In genomic region chr22:26643368-26644100, GRCh38 we compare ENCODE assay signal across 1 cellular context.
TF ChIP-seq lines count a peak whose summit lies in the region.

No MANE protein-coding gene starts in this region.

TF ChIP-seq in H1, 55 proteins besides CTCF, POLR2A, EP300 and RAD21:
- TF ChIP-seq POLR2AphosphoS5 (IDR thresholded peaks at IDR 0.05; ENCODE audit: low read depth, low read length): no peak
- TF ChIP-seq CHD2 (IDR thresholded peaks at IDR 0.05; ENCODE audit: low read length): no peak
- no peak for TF ChIP-seq YY1 (IDR thresholded peaks at IDR 0.05; ENCODE audit: low read depth, low read length)
TF ChIP-seq in H1: peak in this region for 0.
